8 cellular contexts compared by ENCODE assay signal in the genomic region with DNA sequence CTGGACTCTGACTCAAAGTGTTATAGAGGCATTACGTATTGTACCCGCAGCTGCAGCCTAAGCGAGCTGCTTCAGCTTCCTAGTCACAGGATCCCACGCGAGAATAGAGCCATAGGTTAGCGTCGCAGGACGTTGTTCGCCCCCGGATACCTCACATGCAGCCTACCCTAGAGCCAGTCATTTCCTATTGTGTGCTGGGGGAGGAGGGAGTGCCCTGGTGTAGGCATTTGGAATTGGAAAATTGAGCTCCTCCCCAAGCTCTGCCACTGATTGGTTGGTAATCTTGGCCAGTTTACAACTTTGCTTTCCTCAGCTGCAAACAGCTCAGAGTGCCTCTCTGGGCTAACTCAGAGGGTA. TPM values are rescaled to one million over a fixed set of nuclear protein-coding genes. Genes with fewer than 3 reads are reported as not detected.
DNase-seq lines count a peak whose midpoint lies in the region; ATAC-seq and TF ChIP-seq lines count a peak whose summit lies in the region.

No MANE protein-coding gene starts in this region.

- H3K36me3 ChIP-seq in HEK293 (ENCODE audit: control insufficient read depth in 2 of 2, insufficient read depth in 1 of 2, low read length in 2 of 2): peaks cover 5 to 34% of the 10 kb centered on the region in 2 experiments; a peak in 2 of 3 replicates
- H3K36me3 ChIP-seq in adrenal gland (replicated peaks in 1 of 2): peaks cover 0 to 12% of the 10 kb centered on the region in 2 donors
- peaks cover 0 to 28% of the 10 kb centered on the region in 2 donors for H3K36me3 ChIP-seq in gastrocnemius medialis

- no peaks in the 10 kb centered on the region for H3K27me3 ChIP-seq in adrenal gland
- H3K27me3 ChIP-seq in gastrocnemius medialis: no peaks in the 10 kb centered on the region

- H3K9me3 ChIP-seq in HEK293 (ENCODE audit: control insufficient read depth, insufficient read depth, low read depth, low read length): no peaks in the 10 kb centered on the region
- no peaks in the 10 kb centered on the region for H3K9me3 ChIP-seq in adrenal gland (replicated peaks in 1 of 3)
- peaks cover 0 to 12% (median 0%) of the 10 kb centered on the region in 3 donors for H3K9me3 ChIP-seq in gastrocnemius medialis

- WGBS in adrenal gland, 4 donors: 32 to 45% (median 36%) methylated on average over 6 to 10 of the region's 10 CpGs

- CTCF ChIA-PET in HEK293 (lab: Yijun Ruan, JAX): interaction anchor here (0.6 to 1.0 kb wide), 2 partner anchors 13 to 90 kb away, joined by 3 read pairs; no protein-coding TSS in a partner anchor

- TF ChIP-seq POLR2A in adrenal gland (IDR thresholded peaks at IDR 0.05): peak in 1 of 2 donors; percentile 55
- no peak for TF ChIP-seq POLR2A in gastrocnemius medialis (IDR thresholded peaks at IDR 0.05)

- TF ChIP-seq CTCF in HEK293 (tag by site-specific recombination; IDR thresholded peaks at IDR 0.05) (no peak), adrenal gland (IDR thresholded peaks at IDR 0.05) (peak in 2 of 6 experiments; percentile 40 to 51), gastrocnemius medialis (IDR thresholded peaks at IDR 0.05 in 4 of 5, conservative IDR thresholded peaks at IDR 0.05 in 1 of 5) (no peak)

- ATAC-seq in gastrocnemius medialis: peak in 1 of 2 donors; percentile 32

- DNase-seq in EH (ENCODE audit: low read depth) (peak; percentile 84), NCI-H446 (lab: John Stamatoyannopoulos, UW) (peak; percentile 33 to 67), adrenal gland (peak in 6 of 7 donors; percentile 35 to 81 (median 52)), hepatic stellate cell (ENCODE audit: low spot score) (peak; percentile 53), gastrocnemius medialis (no peak), occipital lobe (lab: John Stamatoyannopoulos, UW) (no peak), amniotic stem cell (lab: John Stamatoyannopoulos, UW) (no peak)

- peak overlapping the region; percentile 12; the same call in 1 of the 2 replicates for H3K27ac ChIP-seq in HEK293 (ENCODE audit: extremely low read depth, low read depth, low read length)
- peak overlapping the region; percentile 14 to 93 (median 69) for H3K27ac ChIP-seq in adrenal gland
- H3K27ac ChIP-seq in gastrocnemius medialis: peak overlapping the region; percentile 73 to 85 (median 84)

- intact Hi-C loops in adrenal gland (cut with DNase I): no loop called here
- intact Hi-C loops in gastrocnemius medialis (cut with DNase I; ENCODE audit: low total_unique reads): no loop called here

- in situ Hi-C loops in gastrocnemius medialis (cut with MboI; ENCODE audit: low sequenced_read_pairs in 4 of 4): no loop called here

- H3K4me1 ChIP-seq in HEK293 (ENCODE audit: control insufficient read depth, insufficient read depth, low read length) (no peaks in the 10 kb centered on the region), adrenal gland (replicated peaks in 1 of 2) (peaks cover 4 to 14% of the 10 kb centered on the region in 2 donors), gastrocnemius medialis (peaks cover 4 to 8% of the 10 kb centered on the region in 2 donors)

- POLR2A ChIA-PET in HEK293 (lab: Yijun Ruan, JAX): interaction anchor here (0.5 to 3.3 kb wide), 11 partner anchors 10 to 294 kb away, joined by 3 to 33 read pairs (median 4); partner anchors contain the start of genes CLUAP1, ZNF174, ZNF263 and ZSCAN32

- H3K4me3 ChIP-seq in HEK293 (ENCODE audit: low read depth, low read length) (peak overlapping the region; percentile 61), adrenal gland (peak overlapping the region in 3 of 4 donors; percentile 13 to 66 (median 39)), gastrocnemius medialis (peak overlapping the region; percentile 64 to 80 (median 68))

TF ChIP-seq in HEK293, 187 proteins besides CTCF, POLR2A, EP300 and RAD21:
- TF ChIP-seq ZBTB20 (tag by site-specific recombination; IDR thresholded peaks at IDR 0.05) (peak; percentile 93), SP2 (tag by site-specific recombination; IDR thresholded peaks at IDR 0.05) (peak; percentile 29; the same call in 1 of the 2 replicates), ZNF777 (tag by site-specific recombination; IDR thresholded peaks at IDR 0.05; ENCODE audit: borderline replicate concordance) (no peak), ZBTB6 (tag by site-specific recombination; IDR thresholded peaks at IDR 0.05) (peak; percentile 65; the same call in 1 of the 2 replicates), ZNF473 (tag by site-specific recombination; IDR thresholded peaks at IDR 0.05) (no peak), ZFP37 (tag by site-specific recombination; IDR thresholded peaks at IDR 0.05) (0 out of 2 replicates have a peak, but pooled peaks have one; percentile 22), ZFHX2 (tag by site-specific recombination; conservative IDR thresholded peaks at IDR 0.05) (peak; percentile 54), ZNF585B (tag by site-specific recombination; IDR thresholded peaks at IDR 0.05) (no peak)
- TF ChIP-seq, protein P1, sequence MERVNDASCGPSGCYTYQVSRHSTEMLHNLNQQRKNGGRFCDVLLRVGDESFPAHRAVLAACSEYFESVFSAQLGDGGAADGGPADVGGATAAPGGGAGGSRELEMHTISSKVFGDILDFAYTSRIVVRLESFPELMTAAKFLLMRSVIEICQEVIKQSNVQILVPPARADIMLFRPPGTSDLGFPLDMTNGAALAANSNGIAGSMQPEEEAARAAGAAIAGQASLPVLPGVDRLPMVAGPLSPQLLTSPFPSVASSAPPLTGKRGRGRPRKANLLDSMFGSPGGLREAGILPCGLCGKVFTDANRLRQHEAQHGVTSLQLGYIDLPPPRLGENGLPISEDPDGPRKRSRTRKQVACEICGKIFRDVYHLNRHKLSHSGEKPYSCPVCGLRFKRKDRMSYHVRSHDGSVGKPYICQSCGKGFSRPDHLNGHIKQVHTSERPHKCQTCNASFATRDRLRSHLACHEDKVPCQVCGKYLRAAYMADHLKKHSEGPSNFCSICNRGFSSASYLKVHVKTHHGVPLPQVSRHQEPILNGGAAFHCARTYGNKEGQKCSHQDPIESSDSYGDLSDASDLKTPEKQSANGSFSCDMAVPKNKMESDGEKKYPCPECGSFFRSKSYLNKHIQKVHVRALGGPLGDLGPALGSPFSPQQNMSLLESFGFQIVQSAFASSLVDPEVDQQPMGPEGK (tag by site-specific recombination; IDR thresholded peaks at IDR 0.05): 0 out of 2 replicates have a peak, but pooled peaks have one; percentile 23
- TF ChIP-seq, protein P2, sequence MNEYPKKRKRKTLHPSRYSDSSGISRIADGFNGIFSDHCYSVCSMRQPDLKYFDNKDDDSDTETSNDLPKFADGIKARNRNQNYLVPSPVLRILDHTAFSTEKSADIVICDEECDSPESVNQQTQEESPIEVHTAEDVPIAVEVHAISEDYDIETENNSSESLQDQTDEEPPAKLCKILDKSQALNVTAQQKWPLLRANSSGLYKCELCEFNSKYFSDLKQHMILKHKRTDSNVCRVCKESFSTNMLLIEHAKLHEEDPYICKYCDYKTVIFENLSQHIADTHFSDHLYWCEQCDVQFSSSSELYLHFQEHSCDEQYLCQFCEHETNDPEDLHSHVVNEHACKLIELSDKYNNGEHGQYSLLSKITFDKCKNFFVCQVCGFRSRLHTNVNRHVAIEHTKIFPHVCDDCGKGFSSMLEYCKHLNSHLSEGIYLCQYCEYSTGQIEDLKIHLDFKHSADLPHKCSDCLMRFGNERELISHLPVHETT (tag by site-specific recombination; IDR thresholded peaks at IDR 0.05): no peak
- TF ChIP-seq, protein P3, sequence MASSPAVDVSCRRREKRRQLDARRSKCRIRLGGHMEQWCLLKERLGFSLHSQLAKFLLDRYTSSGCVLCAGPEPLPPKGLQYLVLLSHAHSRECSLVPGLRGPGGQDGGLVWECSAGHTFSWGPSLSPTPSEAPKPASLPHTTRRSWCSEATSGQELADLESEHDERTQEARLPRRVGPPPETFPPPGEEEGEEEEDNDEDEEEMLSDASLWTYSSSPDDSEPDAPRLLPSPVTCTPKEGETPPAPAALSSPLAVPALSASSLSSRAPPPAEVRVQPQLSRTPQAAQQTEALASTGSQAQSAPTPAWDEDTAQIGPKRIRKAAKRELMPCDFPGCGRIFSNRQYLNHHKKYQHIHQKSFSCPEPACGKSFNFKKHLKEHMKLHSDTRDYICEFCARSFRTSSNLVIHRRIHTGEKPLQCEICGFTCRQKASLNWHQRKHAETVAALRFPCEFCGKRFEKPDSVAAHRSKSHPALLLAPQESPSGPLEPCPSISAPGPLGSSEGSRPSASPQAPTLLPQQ (tag by site-specific recombination; IDR thresholded peaks at IDR 0.05): 0 out of 2 replicates have a peak, but pooled peaks have one; percentile 30
TF ChIP-seq in HEK293: peak in this region for 7.

RNA-seq across cellular contexts. Expression of gene NAA60, which starts 0.5 kb away (rescaled TPM):
- total RNA-seq in adrenal gland (10 to 100 TPM; 42.0 to 66.0 (median 51.5) TPM), gastrocnemius medialis (10 to 100 TPM; 14.2 to 16.7 (median 15.4) TPM), occipital lobe (12.2 TPM)
- polyA plus RNA-seq in adrenal gland: 10 to 100 TPM; 67.5 to 96.3 (median 86.3) TPM

RNA-seq across cellular contexts. Expression of gene ZNF597, which starts 0.7 kb away (rescaled TPM):
- total RNA-seq in adrenal gland (1 to 10 TPM; 1.8 to 3.7 (median 2.8) TPM), gastrocnemius medialis (1 to 10 TPM in 1 of 4 donors, under 1 TPM in 3; 0.81 to 1.3 (median 0.96) TPM), occipital lobe (4.4 TPM)
- polyA plus RNA-seq in adrenal gland: 1 to 10 TPM; 1.2 to 2.9 (median 1.3) TPM

RNA-seq across cellular contexts. Expression of gene ZNF174, which starts 43.0 kb away (rescaled TPM):
- total RNA-seq in adrenal gland (10 to 100 TPM in 7 of 8 donors, 1 to 10 TPM in 1; 8.6 to 22.2 (median 12.4) TPM), gastrocnemius medialis (10 to 100 TPM in 2 of 4 donors, 1 to 10 TPM in 2; 6.7 to 15.6 (median 9.6) TPM), occipital lobe (8.0 TPM)
- polyA plus RNA-seq in adrenal gland: 10 to 100 TPM in 1 of 3 donors, 1 to 10 TPM in 2; 4.1 to 15.4 (median 5.7) TPM

RNA-seq across cellular contexts. Expression of gene ZSCAN32, which starts 43.2 kb away (rescaled TPM):
- total RNA-seq in adrenal gland: 10 to 100 TPM; 11.5 to 17.0 (median 14.1) TPM
- polyA plus RNA-seq in adrenal gland: 10 to 100 TPM; 10.6 to 19.0 (median 11.5) TPM
- total RNA-seq in gastrocnemius medialis: 1 to 10 TPM; 4.0 to 6.5 (median 4.7) TPM
- 10.5 TPM for total RNA-seq in occipital lobe

RNA-seq across cellular contexts. Expression of gene C16orf90, which starts 51.3 kb away (rescaled TPM):
- total RNA-seq in adrenal gland (not detected), gastrocnemius medialis (not detected), occipital lobe (not detected)
- not detected for polyA plus RNA-seq in adrenal gland

Comparison
In these comparisons a context has a peak if more than half of its experiments do, and no peak if none do; other contexts are left out.
1. DNase-seq: peak in EH (single experiment), NCI-H446 (2 of 2), adrenal gland (6 of 7) and hepatic stellate cell (single experiment); none in gastrocnemius medialis (0 of 2), occipital lobe (single experiment) and amniotic stem cell (single experiment).
2. H3K27ac ChIP-seq: peak in every context shown above with its lines; median percentile 84 in gastrocnemius medialis; 69 in adrenal gland; 12 in HEK293.
3. Peak in every context shown above with its lines, with median percentiles within 50 percentile points of each other: H3K4me3 ChIP-seq.